25 cellular contexts compared by ENCODE assay signal in the genomic region with DNA sequence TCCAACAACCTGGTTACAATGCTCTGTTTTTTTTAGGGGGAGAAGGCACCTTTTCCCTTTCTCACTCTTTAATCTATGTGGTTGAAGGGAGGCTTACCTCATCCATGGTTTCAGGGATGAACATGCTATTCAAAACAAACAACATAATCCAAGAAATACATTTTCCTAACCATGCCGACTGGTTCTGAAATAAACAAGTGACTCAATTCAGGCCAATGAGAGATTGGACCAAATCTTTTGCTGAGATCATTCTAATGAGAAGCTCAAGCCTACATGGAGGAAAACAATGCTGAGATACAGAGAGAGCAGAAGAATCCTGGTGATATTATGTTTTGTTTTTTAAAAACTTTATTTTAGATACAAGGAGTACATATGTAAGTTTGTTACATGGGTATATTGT. TPM values are rescaled to one million over a fixed set of nuclear protein-coding genes. Genes with fewer than 3 reads are reported as not detected.
DNase-seq lines count a peak whose midpoint lies in the region; ATAC-seq, FAIRE-seq and TF ChIP-seq lines count a peak whose summit lies in the region.
"Had no signal": no experiment of that assay in that cellular context is flagged by ENCODE, and none has a peak within 500 bp of the region (broad histone marks: within the 10 kb centered on the region; RNA-seq: fewer than 3 reads in every experiment).

No MANE protein-coding gene starts in this region.

- H3K36me3 Mint-ChIP-seq in astrocyte (ENCODE audit: low read depth, unreplicated experiment) = no peaks in the 10 kb centered on the region
- H3K36me3 Mint-ChIP-seq: CD14-positive monocyte had no signal

- H3K27me3 ChIP-seq in Karpas-422 (ENCODE audit: low read length) (no peaks in the 10 kb centered on the region), astrocyte (ENCODE audit: insufficient read depth, low read length) (no peaks in the 10 kb centered on the region)
- H3K27me3 ChIP-seq: BE2C; BLaER1 treated with 17β-estradiol and CSF1 and Interleukin-3, amounts not matched to agents 10 nM and 100 nM had no signal

- H3K4me1 ChIP-seq in Karpas-422 (ENCODE audit: low read length) (no peaks in the 10 kb centered on the region), astrocyte (ENCODE audit: insufficient read depth, low read length) (no peaks in the 10 kb centered on the region)
- H3K4me1 ChIP-seq: BE2C; BLaER1 treated with 17β-estradiol and CSF1 and Interleukin-3, amounts not matched to agents 10 nM and 100 nM had no signal

- no peaks in the 10 kb centered on the region for H3K36me3 ChIP-seq in Karpas-422 (ENCODE audit: insufficient read depth, low read length)
- H3K36me3 ChIP-seq in astrocyte (ENCODE audit: insufficient read depth, low read length) = no peaks in the 10 kb centered on the region
- H3K36me3 ChIP-seq: BE2C; BLaER1 treated with 17β-estradiol and CSF1 and Interleukin-3, amounts not matched to agents 10 nM and 100 nM had no signal

- H3K79me2 ChIP-seq in Karpas-422 (ENCODE audit: low read length) (no peaks in the 10 kb centered on the region), astrocyte (ENCODE audit: insufficient read depth, low read length) (no peaks in the 10 kb centered on the region)

- H3K9me3 Mint-ChIP-seq in astrocyte (ENCODE audit: unreplicated experiment) = peaks cover 4% of the 10 kb centered on the region
- H3K9me3 Mint-ChIP-seq: CD4-positive, alpha-beta T cell had no signal

- peaks cover 6% of the 10 kb centered on the region for H3K4me1 Mint-ChIP-seq in astrocyte (ENCODE audit: low read depth, unreplicated experiment)
- H3K4me1 Mint-ChIP-seq: CD14-positive monocyte; CD8-positive, alpha-beta memory T cell; H9 had no signal

- TF ChIP-seq POLR2A in H54 (IDR thresholded peaks at IDR 0.05; ENCODE audit: low read depth, low read length) = no peak

- H2AFZ ChIP-seq in Karpas-422 (ENCODE audit: low read length) = no peak overlapping the region
- no peak overlapping the region for H2AFZ ChIP-seq in astrocyte (ENCODE audit: low read depth, low read length)
- H2AFZ ChIP-seq: GM23248 had no signal

- H3K4me3 Mint-ChIP-seq in astrocyte (ENCODE audit: unreplicated experiment) = no peak overlapping the region
- H3K4me3 Mint-ChIP-seq: CD14-positive monocyte; CD4-positive, alpha-beta T cell; H9; HFFc6 had no signal

- no peak overlapping the region for H3K4me3 ChIP-seq in Karpas-422 (ENCODE audit: low read length)
- no peak overlapping the region for H3K4me3 ChIP-seq in astrocyte (ENCODE audit: insufficient read depth, low read depth, low read length)
- H3K4me3 ChIP-seq: BLaER1 treated with 17β-estradiol and CSF1 and Interleukin-3, amounts not matched to agents 10 nM and 100 nM; GM23248 had no signal

- no peak for TF ChIP-seq CTCF in astrocyte (IDR thresholded peaks at IDR 0.05; ENCODE audit: insufficient read depth, low read depth, low read length)

- H3K27ac ChIP-seq in Karpas-422 (ENCODE audit: low read length) (no peak overlapping the region), astrocyte (ENCODE audit: low read depth, low read length) (no peak overlapping the region)
- H3K27ac ChIP-seq: 22Rv1; BLaER1 treated with 17β-estradiol and CSF1 and Interleukin-3, amounts not matched to agents 10 nM and 100 nM; GM23248 had no signal

- FAIRE-seq in H54 (lab: Jason Lieb, UNC) (peak; percentile 36), astrocyte (lab: Jason Lieb, UNC) (no peak)
- FAIRE-seq: A204.1, D721Med, GM12891, GM18507, H1 had no signal

- no peak for DNase-seq in H54 (ENCODE audit: insufficient read length, low spot score)
- peak; percentile 20 for DNase-seq in Karpas-422
- DNase-seq in astrocyte (ENCODE audit: low read depth) = no peak
- DNase-seq in iris pigment epithelial cell (ENCODE audit: low read depth) = peak; percentile 48
- DNase-seq in AML-193 (lab: John Stamatoyannopoulos, UW) = no peak
- DNase-seq in HK-2 (ENCODE audit: unreplicated experiment) = no peak
- DNase-seq: BE2C; CD4-positive, alpha-beta T cell; CD8-positive, alpha-beta memory T cell; DMS 273 treated with DMSO at 0.1 percent for 48 hours; DMS53; DMS79 treated with DMSO at 0.1 percent for 48 hours; GF-D8; H9 had no signal

- no peak overlapping the region for H3K4me2 ChIP-seq in Karpas-422 (ENCODE audit: low read depth, low read length, poor library complexity, severe bottlenecking)
- no peak overlapping the region for H3K4me2 ChIP-seq in astrocyte (ENCODE audit: low read length)
- H3K4me2 ChIP-seq: BLaER1 treated with 17β-estradiol and CSF1 and Interleukin-3, amounts not matched to agents 10 nM and 100 nM had no signal

- H4K20me1 ChIP-seq in Karpas-422 (ENCODE audit: insufficient read depth, low read depth, low read length) (no peaks in the 10 kb centered on the region), astrocyte (ENCODE audit: insufficient read depth, low read length) (no peaks in the 10 kb centered on the region)
- H4K20me1 ChIP-seq: BLaER1 treated with 17β-estradiol and CSF1 and Interleukin-3, amounts not matched to agents 10 nM and 100 nM had no signal

- no peaks in the 10 kb centered on the region for H3K27me3 Mint-ChIP-seq in astrocyte (ENCODE audit: low read depth, unreplicated experiment)
- H3K27me3 Mint-ChIP-seq: CD4-positive, alpha-beta T cell; CD8-positive, alpha-beta memory T cell had no signal

- peak overlapping the region; percentile 15 for H3K27ac Mint-ChIP-seq in astrocyte (ENCODE audit: unreplicated experiment)
- H3K27ac Mint-ChIP-seq: CD14-positive monocyte; CD4-positive, alpha-beta T cell; CD8-positive, alpha-beta memory T cell; H9 had no signal

- no peak overlapping the region for H3K9ac ChIP-seq in Karpas-422 (ENCODE audit: low read length)
- H3K9ac ChIP-seq in astrocyte (ENCODE audit: low read length) = no peak overlapping the region
- H3K9ac ChIP-seq: BLaER1 treated with 17β-estradiol and CSF1 and Interleukin-3, amounts not matched to agents 10 nM and 100 nM; GM23248 had no signal

- H3K9me2 ChIP-seq in Karpas-422 (replicated peaks; ENCODE audit: insufficient read depth, low read length) = no peaks in the 10 kb centered on the region

- no peak for ATAC-seq in GM18858 (IDR thresholded peaks at IDR 0.05; ENCODE audit: unreplicated experiment)

- no peaks in the 10 kb centered on the region for H3K9me3 ChIP-seq in Karpas-422 (ENCODE audit: low read length)
- H3K9me3 ChIP-seq in astrocyte (ENCODE audit: insufficient read depth, low read depth, low read length) = no peaks in the 10 kb centered on the region
- H3K9me3 ChIP-seq: BE2C had no signal

RNA-seq across cellular contexts. Expression of gene ELL2, which starts 46.8 kb away (rescaled TPM):
- 0.32 and 0.48 TPM in 2 replicates for total RNA-seq in Karpas-422 (2014; rRNA removed; shearing (Covaris generic); ENCODE audit: low replicate concordance)
- 107 and 118 TPM in 2 replicates for total RNA-seq in astrocyte

Comparison
In these comparisons a context has a peak if more than half of its experiments do, and no peak if none do; other contexts are left out.
1. DNase-seq: peak in Karpas-422 (single experiment) and iris pigment epithelial cell (single experiment); none in H54 (single experiment), astrocyte (single experiment), AML-193 (0 of 2) and HK-2 (single experiment).
2. RNA of gene ELL2, which starts 46.8 kb away (total RNA-seq): 107 to 118 TPM in astrocyte; 0.32 to 0.48 TPM in Karpas-422; every median in the first group is over 10 times any median in the second.